28 cellular contexts compared by ENCODE assay signal in the genomic region with DNA sequence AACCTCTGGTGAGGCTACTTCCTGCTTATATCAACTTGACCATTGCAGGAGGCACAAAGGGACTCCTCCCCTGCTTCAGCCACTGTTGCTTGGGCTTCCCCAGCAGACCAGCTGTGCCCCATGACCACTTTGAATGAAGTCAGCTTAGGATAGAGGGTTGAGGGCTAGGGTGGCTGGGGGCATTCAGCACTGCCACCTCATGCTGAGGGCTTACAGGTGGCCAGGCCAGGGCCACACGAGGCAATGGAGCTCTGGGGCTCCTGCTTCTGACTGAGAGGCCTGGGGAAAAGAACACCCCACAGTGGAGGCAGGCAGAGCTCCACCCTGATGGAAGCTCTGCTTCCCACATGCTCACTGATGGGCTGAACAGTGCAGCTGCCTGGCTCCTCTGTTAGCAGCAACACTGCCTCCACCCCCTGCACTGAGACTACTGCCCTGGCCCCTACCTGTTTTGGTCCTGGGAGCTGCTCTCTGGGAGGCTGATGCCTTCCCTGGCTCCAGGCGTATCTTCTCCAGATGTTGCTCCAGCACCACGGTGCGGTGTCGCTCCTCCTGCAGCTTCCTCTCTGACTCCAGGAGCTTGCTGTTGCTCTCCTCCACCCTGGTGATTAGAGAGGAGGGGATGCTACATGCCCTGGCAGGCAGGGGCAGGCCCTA. TPM values are rescaled to one million over a fixed set of nuclear protein-coding genes. Genes with fewer than 3 reads are reported as not detected.
DNase-seq lines count a peak whose midpoint lies in the region; ATAC-seq and TF ChIP-seq lines count a peak whose summit lies in the region.
"Had no signal": no experiment of that assay in that cellular context is flagged by ENCODE, and none has a peak within 500 bp of the region (broad histone marks: within the 10 kb centered on the region; RNA-seq: fewer than 3 reads in every experiment).

No MANE protein-coding gene starts in this region.

- H3K27ac ChIP-seq in DOHH2 (ENCODE audit: low read depth, low read length) (peak overlapping the region; percentile 4; the same call in 1 of the 2 replicates), dorsolateral prefrontal cortex (peak overlapping the region in 45 of 59 donors; percentile 4 to 83 (median 52))
- no peak overlapping the region for H3K27ac ChIP-seq in CD8-positive, alpha-beta memory T cell (ENCODE audit: low read depth, low read length)
- H3K27ac ChIP-seq: heart right ventricle, KMS-11, spleen, upper lobe of left lung had no signal

- POLR2A ChIA-PET in activated CD8-positive, alpha-beta T cell treated with anti-CD3 and anti-CD28 coated beads, Interleukin-2, amount 10 ng/mL, durations not matched to agents 7 days and 5 days (lab: Charles Lee) = no interaction called here
- POLR2A ChIA-PET in CD8-positive, alpha-beta memory T cell (lab: Charles Lee) = no interaction called here

- no peaks in the 10 kb centered on the region for H3K9me2 ChIP-seq in DOHH2 (replicated peaks; ENCODE audit: control insufficient read depth, low read length)

- no peaks in the 10 kb centered on the region for H3K4me1 Mint-ChIP-seq in activated T-cell treated with anti-CD3 and anti-CD28 coated beads, Interleukin-2, amount 50 U/mL, for 24 hours (ENCODE audit: low read depth)
- H3K4me1 Mint-ChIP-seq in activated CD8-positive, alpha-beta T cell treated with anti-CD3 and anti-CD28 coated beads, Interleukin-2, amount 10 ng/mL, durations not matched to agents 7 days and 5 days (ENCODE audit: low read depth) = no peaks in the 10 kb centered on the region
- no peaks in the 10 kb centered on the region for H3K4me1 Mint-ChIP-seq in CD8-positive, alpha-beta memory T cell
- H3K4me1 Mint-ChIP-seq: activated CD4-positive, alpha-beta T cell treated with anti-CD3 and anti-CD28 coated beads, Interleukin-2, amount 10 ng/mL, durations not matched to agents 24 days and 14 days; brain; T-helper 17 cell had no signal

- no peak overlapping the region for H3K4me3 Mint-ChIP-seq in activated T-cell treated with anti-CD3 and anti-CD28 coated beads, Interleukin-2, amount 50 U/mL, for 24 hours
- no peak overlapping the region for H3K4me3 Mint-ChIP-seq in activated CD8-positive, alpha-beta T cell treated with anti-CD3 and anti-CD28 coated beads, Interleukin-2, amount 10 ng/mL, durations not matched to agents 7 days and 5 days
- no peak overlapping the region for H3K4me3 Mint-ChIP-seq in CD8-positive, alpha-beta memory T cell
- H3K4me3 Mint-ChIP-seq: activated CD4-positive, alpha-beta T cell treated with anti-CD3 and anti-CD28 coated beads, Interleukin-2, amount 10 ng/mL, durations not matched to agents 24 days and 14 days; brain; CD8-positive, alpha-beta T cell; effector memory CD8-positive, alpha-beta T cell; T-helper 17 cell had no signal

- no peaks in the 10 kb centered on the region for H3K9me3 ChIP-seq in DOHH2 (ENCODE audit: control insufficient read depth, insufficient read depth, low read length)
- H3K9me3 ChIP-seq in CD8-positive, alpha-beta memory T cell (ENCODE audit: low read length) = no peaks in the 10 kb centered on the region
- H3K9me3 ChIP-seq: heart right ventricle, spleen, upper lobe of left lung had no signal

- no peaks in the 10 kb centered on the region for H3K27me3 Mint-ChIP-seq in activated T-cell treated with anti-CD3 and anti-CD28 coated beads, Interleukin-2, amount 50 U/mL, for 24 hours
- peaks cover 12% of the 10 kb centered on the region for H3K27me3 Mint-ChIP-seq in activated CD8-positive, alpha-beta T cell treated with anti-CD3 and anti-CD28 coated beads, Interleukin-2, amount 10 ng/mL, durations not matched to agents 7 days and 5 days (ENCODE audit: low read depth)
- peaks cover 6 to 11% of the 10 kb centered on the region in 2 donors for H3K27me3 Mint-ChIP-seq in CD8-positive, alpha-beta memory T cell
- H3K27me3 Mint-ChIP-seq: activated CD4-positive, alpha-beta T cell treated with anti-CD3 and anti-CD28 coated beads, Interleukin-2, amount 10 ng/mL, durations not matched to agents 24 days and 14 days had no signal

- peaks cover 34% of the 10 kb centered on the region for H3K4me1 ChIP-seq in DOHH2 (ENCODE audit: control insufficient read depth, low read length)
- H3K4me1 ChIP-seq in CD8-positive, alpha-beta memory T cell (ENCODE audit: insufficient read depth, low read length) = no peaks in the 10 kb centered on the region
- H3K4me1 ChIP-seq: heart right ventricle, spleen, upper lobe of left lung had no signal

- no peaks in the 10 kb centered on the region for H4K20me1 ChIP-seq in DOHH2 (ENCODE audit: control insufficient read depth, insufficient read depth, low read depth, low read length)

- no peaks in the 10 kb centered on the region for H3F3A ChIP-seq in DOHH2 (ENCODE audit: control insufficient read depth, insufficient read depth)

- CTCF ChIA-PET in activated CD8-positive, alpha-beta T cell treated with anti-CD3 and anti-CD28 coated beads, Interleukin-2, amount 10 ng/mL, durations not matched to agents 7 days and 5 days (lab: Charles Lee) = interaction anchor here (0.7 to 2.2 kb wide), 3 partner anchors 32 to 522 kb away, joined by 3 to 5 read pairs (median 3); no protein-coding TSS in a partner anchor
- CTCF ChIA-PET in CD8-positive, alpha-beta memory T cell (lab: Charles Lee) = no interaction called here

- H3K27me3 ChIP-seq in DOHH2 (ENCODE audit: control insufficient read depth, low read length) (no peaks in the 10 kb centered on the region), dorsolateral prefrontal cortex (no peaks in the 10 kb centered on the region)
- H3K27me3 ChIP-seq in CD8-positive, alpha-beta memory T cell (ENCODE audit: insufficient read depth, low read length, poor library complexity, severe bottlenecking) = no peaks in the 10 kb centered on the region
- H3K27me3 ChIP-seq: heart right ventricle, spleen, upper lobe of left lung had no signal

- no peaks in the 10 kb centered on the region for H3K9me3 Mint-ChIP-seq in activated T-cell treated with anti-CD3 and anti-CD28 coated beads, Interleukin-2, amount 50 U/mL, for 24 hours
- H3K9me3 Mint-ChIP-seq in activated CD8-positive, alpha-beta T cell treated with anti-CD3 and anti-CD28 coated beads, Interleukin-2, amount 10 ng/mL, durations not matched to agents 7 days and 5 days (ENCODE audit: insufficient read depth) = no peaks in the 10 kb centered on the region
- no peaks in the 10 kb centered on the region for H3K9me3 Mint-ChIP-seq in CD8-positive, alpha-beta memory T cell
- H3K9me3 Mint-ChIP-seq: activated CD4-positive, alpha-beta T cell treated with anti-CD3 and anti-CD28 coated beads, Interleukin-2, amount 10 ng/mL, durations not matched to agents 24 days and 14 days; brain; CD8-positive, alpha-beta T cell; effector memory CD8-positive, alpha-beta T cell had no signal

- intact Hi-C loops in dorsolateral prefrontal cortex (cut with DNase I) (no loop called here), sciatic nerve (cut with DNase I) (no loop called here)

- H3K4me2 ChIP-seq in DOHH2 (ENCODE audit: low read length) = peak overlapping the region; percentile 65
- H3K4me2 ChIP-seq: KMS-11 had no signal

- H3K27ac Mint-ChIP-seq in activated T-cell treated with anti-CD3 and anti-CD28 coated beads, Interleukin-2, amount 50 U/mL, for 24 hours = no peak overlapping the region
- no peak overlapping the region for H3K27ac Mint-ChIP-seq in activated CD8-positive, alpha-beta T cell treated with anti-CD3 and anti-CD28 coated beads, Interleukin-2, amount 10 ng/mL, durations not matched to agents 7 days and 5 days
- H3K27ac Mint-ChIP-seq in CD8-positive, alpha-beta memory T cell = no peak overlapping the region
- H3K27ac Mint-ChIP-seq: activated CD4-positive, alpha-beta T cell treated with anti-CD3 and anti-CD28 coated beads, Interleukin-2, amount 10 ng/mL, durations not matched to agents 24 days and 14 days; CD8-positive, alpha-beta T cell; T-helper 17 cell had no signal

- H3K4me3 ChIP-seq in DOHH2 (ENCODE audit: low read length) (peak overlapping the region; percentile 49), dorsolateral prefrontal cortex (no peak overlapping the region)
- no peak overlapping the region for H3K4me3 ChIP-seq in CD8-positive, alpha-beta memory T cell (ENCODE audit: low read length)
- H3K4me3 ChIP-seq: heart right ventricle, spleen, upper lobe of left lung had no signal

- H3K36me3 Mint-ChIP-seq in activated T-cell treated with anti-CD3 and anti-CD28 coated beads, Interleukin-2, amount 50 U/mL, for 24 hours (ENCODE audit: low read depth) = no peaks in the 10 kb centered on the region
- no peaks in the 10 kb centered on the region for H3K36me3 Mint-ChIP-seq in activated CD8-positive, alpha-beta T cell treated with anti-CD3 and anti-CD28 coated beads, Interleukin-2, amount 10 ng/mL, durations not matched to agents 7 days and 5 days (ENCODE audit: low read depth)
- H3K36me3 Mint-ChIP-seq in CD8-positive, alpha-beta memory T cell = no peaks in the 10 kb centered on the region
- H3K36me3 Mint-ChIP-seq: brain; CD8-positive, alpha-beta T cell had no signal

- no peaks in the 10 kb centered on the region for H3K79me2 ChIP-seq in DOHH2 (ENCODE audit: control insufficient read depth, low read length)

- no peaks in the 10 kb centered on the region for H3K36me3 ChIP-seq in DOHH2 (ENCODE audit: control insufficient read depth, low read length)
- H3K36me3 ChIP-seq in CD8-positive, alpha-beta memory T cell (ENCODE audit: insufficient read depth, low read length) = no peaks in the 10 kb centered on the region
- H3K36me3 ChIP-seq: heart right ventricle, spleen, upper lobe of left lung had no signal

- TF ChIP-seq CTCF in DOHH2 (IDR thresholded peaks at IDR 0.05; ENCODE audit: low read depth, low read length, poor library complexity, severe bottlenecking) (no peak), dorsolateral prefrontal cortex (IDR thresholded peaks at IDR 0.05 in 54 of 56, conservative IDR thresholded peaks at IDR 0.05 in 2 of 56; ENCODE audit: low read depth in 1 of 56, partially characterized antibody in 56 of 56) (no peak)

- no peak for ATAC-seq in sciatic nerve
- ATAC-seq in activated CD8-positive, alpha-beta T cell treated with anti-CD3 and anti-CD28 coated beads, Interleukin-2, amount 10 ng/mL, durations not matched to agents 7 days and 5 days = no peak
- ATAC-seq: CD8-positive, alpha-beta T cell; effector memory CD8-positive, alpha-beta T cell; T-helper 17 cell had no signal

- DNase-seq in NCI-H2171 treated with DMSO at 0.1 percent for 48 hours (lab: John Stamatoyannopoulos, UW) (peak; percentile 9), NCI-H2171 (lab: John Stamatoyannopoulos, UW) (no peak), dorsolateral prefrontal cortex (peak in 6 of 10 donors; percentile 8 to 39 (median 28)), sciatic nerve (ENCODE audit: low spot score) (peak; percentile 30)
- DNase-seq in activated T-cell treated with anti-CD3 and anti-CD28 coated beads, Interleukin-2, amount 50 U/mL, for 24 hours = no peak
- no peak for DNase-seq in activated CD8-positive, alpha-beta T cell treated with anti-CD3 and anti-CD28 coated beads, Interleukin-2, amount 10 ng/mL, durations not matched to agents 7 days and 5 days
- DNase-seq in CD8-positive, alpha-beta memory T cell = no peak
- DNase-seq: 8988T; activated CD4-positive, alpha-beta T cell treated with anti-CD3 and anti-CD28 coated beads, Interleukin-2, amount 10 ng/mL, durations not matched to agents 24 days and 14 days; activated gamma-delta T cell treated with Interleukin-2 at 50 U/mL for 16 hours; DMS153; effector memory CD8-positive, alpha-beta T cell; foreskin fibroblast; heart right ventricle; mesenchymal stem cell; NCI-H1436 treated with DMSO at 0.1 percent for 48 hours; NCI-H69; nucleus accumbens; retina; spleen; stimulated activated CD4-positive, alpha-beta T cell treated with anti-CD3 and anti-CD28 coated beads, Interleukin-4, amount 100 ng/mL, for 4 hours; stimulated activated naive CD4-positive, alpha-beta T cell treated with Interleukin-2 at 50 U/mL for 16 hours; T-helper 17 cell had no signal

RNA-seq across cellular contexts. Expression of gene HHATL, which starts 10.2 kb away (rescaled TPM):
- total RNA-seq in dorsolateral prefrontal cortex (100 to 1,000 TPM in 90 of 120 experiments, 10 to 100 TPM in 30; 39.4 to 400 (median 145) TPM), sciatic nerve (not detected)
- not detected for total RNA-seq in activated CD8-positive, alpha-beta T cell treated with anti-CD3 and anti-CD28 coated beads, Interleukin-2, amount 10 ng/mL, durations not matched to agents 7 days and 5 days
- not detected for total RNA-seq in CD8-positive, alpha-beta memory T cell
- polyA plus RNA-seq in CD8-positive, alpha-beta memory T cell = not detected
- total RNA-seq: activated CD4-positive, alpha-beta T cell treated with anti-CD3 and anti-CD28 coated beads, Interleukin-2, amount 10 ng/mL, durations not matched to agents 24 days and 14 days; CD8-positive, alpha-beta T cell; spleen; T-helper 17 cell had no signal

RNA-seq across cellular contexts. Expression of gene KLHL40, which starts 27.5 kb away (rescaled TPM):
- total RNA-seq in dorsolateral prefrontal cortex (under 1 TPM in 16 of 120 experiments, not detected in 104; 0.16 to 0.51 (median 0.24) TPM), sciatic nerve (0.13 TPM)
- not detected for total RNA-seq in activated CD8-positive, alpha-beta T cell treated with anti-CD3 and anti-CD28 coated beads, Interleukin-2, amount 10 ng/mL, durations not matched to agents 7 days and 5 days
- total RNA-seq in CD8-positive, alpha-beta memory T cell = not detected
- not detected for polyA plus RNA-seq in CD8-positive, alpha-beta memory T cell
- total RNA-seq: activated CD4-positive, alpha-beta T cell treated with anti-CD3 and anti-CD28 coated beads, Interleukin-2, amount 10 ng/mL, durations not matched to agents 24 days and 14 days; CD8-positive, alpha-beta T cell; spleen; T-helper 17 cell; upper lobe of left lung had no signal

RNA-seq across cellular contexts. Expression of gene ZBTB47, which starts 59.3 kb away (rescaled TPM):
- 100 to 1,000 TPM in 3 of 120 experiments, 10 to 100 TPM in 117; 45.2 to 122 (median 62.1) TPM for total RNA-seq in dorsolateral prefrontal cortex
- total RNA-seq in sciatic nerve = 48.9 TPM
- under 1 TPM; 0.18 to 0.34 TPM for total RNA-seq in activated CD8-positive, alpha-beta T cell treated with anti-CD3 and anti-CD28 coated beads, Interleukin-2, amount 10 ng/mL, durations not matched to agents 7 days and 5 days
- total RNA-seq in CD8-positive, alpha-beta memory T cell = under 1 TPM; 0.48 to 0.60 TPM
- polyA plus RNA-seq in CD8-positive, alpha-beta memory T cell = not detected

Comparison
In these comparisons a context has a peak if more than half of its experiments do, and no peak if none do; other contexts are left out.
1. DNase-seq: peak in NCI-H2171 treated with DMSO at 0.1 percent for 48 hours (single experiment), dorsolateral prefrontal cortex (6 of 10) and sciatic nerve (single experiment); none in NCI-H2171 (single experiment), activated T-cell treated with anti-CD3 and anti-CD28 coated beads, Interleukin-2, amount 50 U/mL, for 24 hours (single experiment), activated CD8-positive, alpha-beta T cell treated with anti-CD3 and anti-CD28 coated beads, Interleukin-2, amount 10 ng/mL, durations not matched to agents 7 days and 5 days (single experiment) and CD8-positive, alpha-beta memory T cell (0 of 5).
2. RNA of gene HHATL, which starts 10.2 kb away (total RNA-seq): 39.4 to 400 TPM in dorsolateral prefrontal cortex; not detected in sciatic nerve (single experiment), not detected in activated CD8-positive, alpha-beta T cell treated with anti-CD3 and anti-CD28 coated beads, Interleukin-2, amount 10 ng/mL, durations not matched to agents 7 days and 5 days and not detected in CD8-positive, alpha-beta memory T cell; every median in the first group is over 10 times any median in the second.
3. RNA of gene ZBTB47, which starts 59.3 kb away (total RNA-seq): 45.2 to 122 TPM in dorsolateral prefrontal cortex and 48.9 TPM in sciatic nerve (single experiment); 0.48 to 0.60 TPM in CD8-positive, alpha-beta memory T cell and 0.18 to 0.34 TPM in activated CD8-positive, alpha-beta T cell treated with anti-CD3 and anti-CD28 coated beads, Interleukin-2, amount 10 ng/mL, durations not matched to agents 7 days and 5 days; every median in the first group is over 10 times any median in the second.